12 cellular contexts compared by ENCODE assay signal in the genomic region with DNA sequence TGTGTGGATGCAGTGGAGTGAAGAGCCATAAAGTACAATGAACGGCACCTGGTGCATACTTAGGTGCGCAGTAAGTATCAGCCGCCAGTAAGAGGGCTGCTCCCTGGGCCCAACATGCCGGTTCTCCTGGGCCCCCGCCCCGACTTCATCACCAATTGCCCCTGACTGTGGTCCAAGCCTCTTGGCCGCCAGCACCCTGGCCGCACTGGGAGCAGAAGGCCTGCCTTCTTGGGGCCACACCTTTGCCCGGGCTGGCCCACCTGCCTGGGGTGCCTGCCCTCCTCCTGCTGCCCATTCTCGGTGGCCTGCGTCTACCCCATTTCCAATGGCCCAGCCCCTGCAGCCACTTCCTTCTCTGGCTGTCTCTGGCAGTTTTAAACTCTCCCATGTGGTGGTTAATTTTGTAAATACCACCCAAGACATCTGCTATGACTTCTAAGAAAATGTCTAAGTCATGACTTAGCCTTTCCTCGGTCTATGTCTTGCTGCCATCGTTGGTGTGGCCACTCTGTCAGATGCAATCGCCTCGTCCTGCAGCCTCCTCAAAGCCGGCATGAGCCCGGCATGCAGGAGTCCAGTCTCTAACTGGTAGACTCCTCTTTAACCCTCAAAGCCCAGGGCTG. TPM values are rescaled to one million over a fixed set of nuclear protein-coding genes. Genes with fewer than 3 reads are reported as not detected.
"Had no signal": no experiment of that assay in that cellular context is flagged by ENCODE, and none has a peak within 500 bp of the region (broad histone marks: within the 10 kb centered on the region; RNA-seq: fewer than 3 reads in every experiment).

No MANE protein-coding gene starts in this region.

- H3K27me3 ChIP-seq: breast epithelium, hepatocyte had no signal

- H3K36me3 ChIP-seq: breast epithelium, left lung had no signal

- H3K9me3 Mint-ChIP-seq: activated CD4-positive, alpha-beta T cell treated with anti-CD3 and anti-CD28 coated beads, Interleukin-2, amount 10 ng/mL, durations not matched to agents 7 days and 5 days; activated T-helper 1 cell treated with anti-CD3 and anti-CD28 coated beads, Interleukin-12 subunit alpha, Interleukin-12 subunit beta, Interleukin-2, Interleukin-4 antibody, amounts not matched to agents 30 ng/mL and 10 ng/mL and 1 ng/mL, durations not matched to agents 14 hours and 24 hours and 36 hours; naive thymus-derived CD4-positive, alpha-beta T cell; stimulated activated effector memory CD8-positive, alpha-beta T cell treated with anti-CD3 and anti-CD28 coated beads, Interleukin-12 subunit alpha, Interleukin-12 subunit beta, amount 100 ng/mL, for 72 hours; type B pancreatic cell had no signal

- H3K27ac ChIP-seq: hepatocyte had no signal

- H3K4me1 Mint-ChIP-seq: activated CD4-positive, alpha-beta T cell treated with anti-CD3 and anti-CD28 coated beads, Interleukin-2, amount 10 ng/mL, durations not matched to agents 7 days and 5 days had no signal

- DNase-seq: activated CD4-positive, alpha-beta T cell treated with anti-CD3 and anti-CD28 coated beads, Interleukin-2, amount 10 ng/mL, durations not matched to agents 7 days and 5 days; activated CD4-positive, CD25-positive, alpha-beta regulatory T cell; islet precursor cell; left lung; mammary epithelial cell; naive thymus-derived CD4-positive, alpha-beta T cell had no signal

- H3K36me3 Mint-ChIP-seq: stimulated activated effector memory CD8-positive, alpha-beta T cell treated with anti-CD3 and anti-CD28 coated beads, Interleukin-12 subunit alpha, Interleukin-12 subunit beta, amount 100 ng/mL, for 72 hours; type B pancreatic cell had no signal

- H3K27ac Mint-ChIP-seq: activated CD4-positive, alpha-beta T cell treated with anti-CD3 and anti-CD28 coated beads, Interleukin-2, amount 10 ng/mL, durations not matched to agents 7 days and 5 days; activated T-helper 1 cell treated with anti-CD3 and anti-CD28 coated beads, Interleukin-12 subunit alpha, Interleukin-12 subunit beta, Interleukin-2, Interleukin-4 antibody, amounts not matched to agents 30 ng/mL and 10 ng/mL and 1 ng/mL, durations not matched to agents 14 hours and 24 hours and 36 hours; naive thymus-derived CD4-positive, alpha-beta T cell; stimulated activated effector memory CD8-positive, alpha-beta T cell treated with anti-CD3 and anti-CD28 coated beads, Interleukin-12 subunit alpha, Interleukin-12 subunit beta, amount 100 ng/mL, for 72 hours; type B pancreatic cell had no signal

- H3K9me3 ChIP-seq: breast epithelium, left lung had no signal

- H3K4me3 Mint-ChIP-seq: activated CD4-positive, alpha-beta T cell treated with anti-CD3 and anti-CD28 coated beads, Interleukin-2, amount 10 ng/mL, durations not matched to agents 7 days and 5 days; activated T-helper 1 cell treated with anti-CD3 and anti-CD28 coated beads, Interleukin-12 subunit alpha, Interleukin-12 subunit beta, Interleukin-2, Interleukin-4 antibody, amounts not matched to agents 30 ng/mL and 10 ng/mL and 1 ng/mL, durations not matched to agents 14 hours and 24 hours and 36 hours; stimulated activated effector memory CD8-positive, alpha-beta T cell treated with anti-CD3 and anti-CD28 coated beads, Interleukin-12 subunit alpha, Interleukin-12 subunit beta, amount 100 ng/mL, for 72 hours; type B pancreatic cell had no signal

- ATAC-seq: stimulated activated effector memory CD8-positive, alpha-beta T cell treated with anti-CD3 and anti-CD28 coated beads, Interleukin-12 subunit alpha, Interleukin-12 subunit beta, amount 100 ng/mL, for 72 hours had no signal

- H3K4me2 ChIP-seq: hepatocyte had no signal

- H3K4me1 ChIP-seq: breast epithelium had no signal

- H3K4me3 ChIP-seq: hepatocyte, left lung had no signal

RNA-seq across cellular contexts. Expression of a gene that starts 52.8 kb away (rescaled TPM):
- total RNA-seq: dermis microvascular lymphatic vessel endothelial cell, hepatocyte, mammary epithelial cell had no signal
